ENCODE assay signal across 11 cellular contexts in the genomic region with DNA sequence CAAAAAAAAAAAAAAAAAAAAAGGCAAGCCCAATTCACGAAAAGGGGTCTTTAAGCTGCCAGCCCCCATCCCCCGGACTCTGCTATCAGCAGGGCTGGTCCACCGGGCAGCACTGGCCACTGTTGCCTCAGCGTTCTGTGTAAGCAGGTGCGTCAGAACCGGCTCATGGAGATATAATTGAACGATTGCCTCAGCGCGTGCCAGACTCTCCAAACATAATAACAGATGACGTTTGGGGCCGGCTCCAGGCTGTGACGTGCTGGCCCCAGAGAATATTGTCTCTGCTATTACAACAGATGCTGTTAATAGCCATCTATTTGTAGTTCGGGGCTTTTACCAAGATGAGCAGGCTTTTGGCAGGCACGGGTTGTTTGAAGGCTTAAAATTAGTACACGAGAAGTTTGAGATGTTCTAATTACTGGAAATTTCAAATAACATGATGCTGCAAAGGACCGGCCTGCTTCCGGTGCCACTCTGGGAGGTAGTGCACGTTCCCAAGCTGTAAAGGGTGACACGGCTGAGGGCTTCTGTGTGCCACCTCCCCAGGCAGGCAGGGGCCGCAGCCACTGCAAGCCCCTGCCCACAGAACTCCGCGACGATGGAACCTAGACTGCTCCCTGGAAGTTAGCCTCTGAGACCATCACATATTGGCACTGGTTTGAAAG. TPM values are rescaled to one million over a fixed set of nuclear protein-coding genes. Genes with fewer than 3 reads are reported as not detected.
DNase-seq lines count a peak whose midpoint lies in the region; ATAC-seq, FAIRE-seq and TF ChIP-seq lines count a peak whose summit lies in the region.
"Not testable (repeated sequence)": the region's sequence is repeated elsewhere in the genome, so short reads cannot be mapped to it uniquely, and the experiment has no call there.
"Had no signal": no experiment of that assay in that cellular context is flagged by ENCODE, and none has a peak within 500 bp of the region (broad histone marks: within the 10 kb centered on the region; RNA-seq: fewer than 3 reads in every experiment).

No MANE protein-coding gene starts in this region.

- H3F3A ChIP-seq in SK-N-SH (replicated peaks; ENCODE audit: insufficient read depth) = not testable (repeated sequence)

- FAIRE-seq in islet of Langerhans (lab: Jason Lieb, UNC) = peak; percentile 97

- H3K27me3 ChIP-seq in SK-N-SH (ENCODE audit: insufficient read depth); prostate gland (replicated peaks; ENCODE audit: insufficient read depth); aorta (ENCODE audit: control insufficient read depth in 1 of 2, insufficient read depth in 2 of 2, low read length in 1 of 2): not testable (repeated sequence)
- peaks cover 0 to 69% (median 0%) of the 10 kb centered on the region in 4 donors for H3K27me3 ChIP-seq in esophagus squamous epithelium

- H4K20me1 ChIP-seq in SK-N-SH (ENCODE audit: insufficient read depth) = not testable (repeated sequence)

- H3K9me2 ChIP-seq in SK-N-SH = not testable (repeated sequence)

- not testable (repeated sequence) for TF ChIP-seq POLR2A in esophagus squamous epithelium (IDR thresholded peaks at IDR 0.05); prostate gland (IDR thresholded peaks at IDR 0.05)

- H3K4me2 ChIP-seq in SK-N-SH = not testable (repeated sequence)

- H3K9ac ChIP-seq in SK-N-SH = not testable (repeated sequence)

- 31% methylated on average over 19 of the region's 23 CpGs for WGBS in SK-N-SH (ENCODE audit: low lambda C conversion rate)
- 33 to 35% methylated on average over 10 to 23 of the region's 23 CpGs for WGBS in esophagus squamous epithelium, 2 donors
- 37% methylated on average over 23 of the region's 23 CpGs for whole genome bisulfite sequencing in prostate gland
- 11 to 12% methylated on average over 23 of the region's 23 CpGs for WGBS in aorta, 2 donors

- not testable (repeated sequence) for H3K79me2 ChIP-seq in SK-N-SH (ENCODE audit: insufficient read depth)

- not testable (repeated sequence) for H3K9me3 ChIP-seq in SK-N-SH; esophagus squamous epithelium; prostate gland; aorta (ENCODE audit: control insufficient read depth, low read length)

- not testable (repeated sequence) for H3K4me1 ChIP-seq in SK-N-SH (ENCODE audit: control insufficient read depth in 1 of 2, insufficient read depth in 2 of 2, low read depth in 1 of 2, low read length in 1 of 2); prostate gland (replicated peaks); aorta (ENCODE audit: control insufficient read depth in 1 of 2, insufficient read depth in 2 of 2, low read length in 2 of 2)
- H3K4me1 ChIP-seq in esophagus squamous epithelium = peaks cover 0 to 12% (median 2%) of the 10 kb centered on the region in 3 donors

- H3K4me3 ChIP-seq in SK-N-SH (ENCODE audit: low read depth in 2 of 2, low read length in 1 of 2); esophagus squamous epithelium; prostate gland; aorta (ENCODE audit: low read length in 2 of 2): not testable (repeated sequence)

- DNase-seq in DMS53 (lab: John Stamatoyannopoulos, UW) (peak; percentile 92), NCI-H1105 treated with DMSO at 0.1 percent for 48 hours (lab: John Stamatoyannopoulos, UW) (peak; percentile 75), NCI-H2227 treated with DMSO at 0.1 percent for 48 hours (lab: John Stamatoyannopoulos, UW) (peak; percentile 74), SK-N-SH (peak; percentile 77), prostate gland (ENCODE audit: low spot score) (peak; percentile 13), aorta (peak; percentile 81 to 94)
- DNase-seq in esophagus squamous epithelium (lab: John Stamatoyannopoulos, UW) = not testable (repeated sequence)

- not testable (repeated sequence) for TF ChIP-seq CTCF in SK-N-SH (IDR thresholded peaks at IDR 0.05); esophagus squamous epithelium (IDR thresholded peaks at IDR 0.05); prostate gland (IDR thresholded peaks at IDR 0.05)

- intact Hi-C loops in esophagus squamous epithelium (cut with DNase I); prostate gland (cut with DNase I): not testable (repeated sequence)
- intact Hi-C loops in aorta (cut with DNase I) = loop anchor here in 1 of 2 donors (2.0 kb wide), 1 partner anchor 132 kb away; no protein-coding TSS in a partner anchor

- not testable (repeated sequence) for TF ChIP-seq RAD21 in SK-N-SH (IDR thresholded peaks at IDR 0.05; ENCODE audit: low read length)

- not testable (repeated sequence) for H2AFZ ChIP-seq in SK-N-SH (ENCODE audit: low read depth)

- not testable (repeated sequence) for H3K36me3 ChIP-seq in SK-N-SH (replicated peaks in 1 of 2; ENCODE audit: control insufficient read depth in 1 of 2, insufficient read depth in 2 of 2, low read length in 1 of 2); esophagus squamous epithelium; prostate gland; aorta (ENCODE audit: control insufficient read depth in 1 of 2, insufficient read depth in 2 of 2, low read length in 1 of 2)

- peak; percentile 91 for ATAC-seq in aorta (ENCODE audit: low FRiP score)

- POLR2A ChIA-PET in SK-N-SH (lab: Yijun Ruan, JAX) = not testable (repeated sequence)

- CTCF ChIA-PET in SK-N-SH (lab: Yijun Ruan, JAX) = interaction anchor here (0.6 to 6.9 kb wide), 5 partner anchors 15 to 142 kb away, joined by 3 to 57 read pairs (median 6); no protein-coding TSS in a partner anchor

- TF ChIP-seq EP300 in SK-N-SH (IDR thresholded peaks at IDR 0.05; ENCODE audit: borderline replicate concordance in 1 of 2, low read depth in 1 of 2, low read length in 1 of 2) = not testable (repeated sequence)

- H3K27ac ChIP-seq in SK-N-SH (ENCODE audit: low read depth in 2 of 2, low read length in 1 of 2) (0 out of 4 replicates have a peak overlapping the region, but pooled peaks of 1 of the 2 experiments have one; percentile 23), esophagus squamous epithelium (peak overlapping the region in 3 of 4 donors; percentile 67 to 79 (median 75)), aorta (ENCODE audit: low read depth in 1 of 2, low read length in 2 of 2) (peak overlapping the region in 1 of 2 donors; percentile 58)
- H3K27ac ChIP-seq in prostate gland = not testable (repeated sequence)

TF ChIP-seq in SK-N-SH, 30 proteins besides CTCF, POLR2A, EP300 and RAD21:
- 0 out of 2 replicates have a peak, but pooled peaks have one; percentile 27 for TF ChIP-seq MXI1 (IDR thresholded peaks at IDR 0.05; ENCODE audit: low read depth, low read length)

RNA-seq across cellular contexts. Expression of gene CA5A, which starts 25.1 kb away (rescaled TPM):
- polyA plus RNA-seq in SK-N-SH (2012; rRNA removed) = not detected in 2 replicates
- not detected in 2 replicates for polyA plus RNA-seq in SK-N-SH (2012; cell fraction: cytosol; rRNA removed)
- not detected in 2 replicates for polyA plus RNA-seq in SK-N-SH (2012; cell fraction: nucleus; rRNA removed)
- total RNA-seq in esophagus squamous epithelium = not detected
- total RNA-seq in prostate gland = not detected
- total RNA-seq in aorta = not detected
- polyA plus RNA-seq in aorta = under 1 TPM in 1 of 2 donors, not detected in 1; 0.63 TPM
- total RNA-seq: activated CD8-positive, alpha-beta T cell treated with anti-CD3 and anti-CD28 coated beads, Interleukin-2, amount 10 ng/mL, durations not matched to agents 7 days and 5 days; mesothelial cell of epicardium; pulmonary artery endothelial cell had no signal

RNA-seq across cellular contexts. Expression of gene BANP, which starts 40.0 kb away (rescaled TPM):
- polyA plus RNA-seq in SK-N-SH (2012; rRNA removed) (15.0 and 16.8 TPM in 2 replicates), aorta (10 to 100 TPM in 1 of 2 donors, 1 to 10 TPM in 1; 7.4 to 14.0 TPM)
- polyA plus RNA-seq in SK-N-SH (2012; cell fraction: cytosol; rRNA removed) = 9.8 and 11.1 TPM in 2 replicates
- 42.8 and 46.7 TPM in 2 replicates for polyA plus RNA-seq in SK-N-SH (2012; cell fraction: nucleus; rRNA removed)
- total RNA-seq in esophagus squamous epithelium (10 to 100 TPM; 13.8 to 19.9 (median 14.1) TPM), prostate gland (10 to 100 TPM; 32.2 to 47.3 TPM), aorta (10 to 100 TPM; 25.5 to 35.6 TPM)

RNA-seq across cellular contexts. Expression of gene SLC7A5, which starts 41.9 kb away (rescaled TPM):
- polyA plus RNA-seq in SK-N-SH (2012; rRNA removed) (7.7 and 15.1 TPM in 2 replicates), aorta (1 to 10 TPM; 1.8 to 2.0 TPM)
- 9.3 and 12.5 TPM in 2 replicates for polyA plus RNA-seq in SK-N-SH (2012; cell fraction: cytosol; rRNA removed)
- 16.9 and 26.8 TPM in 2 replicates for polyA plus RNA-seq in SK-N-SH (2012; cell fraction: nucleus; rRNA removed)
- total RNA-seq in esophagus squamous epithelium (100 to 1,000 TPM in 3 of 4 donors, 10 to 100 TPM in 1; 75.3 to 179 (median 145) TPM), prostate gland (100 to 1,000 TPM in 1 of 2 donors, 1 to 10 TPM in 1; 3.3 to 232 TPM), aorta (10 to 100 TPM in 1 of 2 donors, 1 to 10 TPM in 1; 6.8 to 14.5 TPM)
